Comparison of ENCODE assay signal across 28 cellular contexts in the genomic region with DNA sequence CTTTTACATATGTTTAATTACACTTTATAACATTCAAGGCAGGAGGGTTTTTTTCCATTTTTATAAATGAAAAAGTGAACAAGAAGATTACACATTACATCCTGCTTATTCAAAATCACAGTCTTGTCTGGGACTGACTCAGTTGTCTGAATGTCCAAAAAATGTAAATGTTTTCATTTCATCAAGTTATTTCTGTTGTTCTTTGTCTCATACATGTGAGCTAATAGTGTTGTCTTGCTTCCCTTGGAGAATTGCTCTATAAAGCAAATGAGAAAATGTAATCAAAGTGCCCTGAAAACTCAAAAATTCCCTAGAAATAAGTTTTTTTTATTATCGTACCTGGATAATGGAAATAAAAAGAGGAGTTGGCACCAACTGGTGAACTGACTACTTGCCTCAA.
"Had no signal": no experiment of that assay in that cellular context is flagged by ENCODE, and none has a peak within 500 bp of the region (broad histone marks: within the 10 kb centered on the region; RNA-seq: fewer than 3 reads in every experiment).

No MANE protein-coding gene starts in this region.

- H3K27ac ChIP-seq: adrenal gland, esophagus muscularis mucosa, heart left ventricle, VCaP had no signal

- H3K36me3 ChIP-seq: adrenal gland, esophagus muscularis mucosa, heart left ventricle had no signal

- H3K27me3 ChIP-seq: adrenal gland, body of pancreas, esophagus muscularis mucosa, heart left ventricle had no signal

- H3K4me1 ChIP-seq: adrenal gland, esophagus muscularis mucosa had no signal

- ATAC-seq: activated CD8-positive, alpha-beta memory T cell treated with anti-CD3 and anti-CD28 coated beads, Interleukin-2, amount 10 ng/mL, durations not matched to agents 7 days and 5 days; activated CD8-positive, alpha-beta T cell treated with anti-CD3 and anti-CD28 coated beads, Interleukin-2, amount 10 ng/mL, durations not matched to agents 7 days and 5 days; activated naive CD8-positive, alpha-beta T cell treated with anti-CD3 and anti-CD28 coated beads, Interleukin-2, amount 50 U/mL, for 24 hours; effector memory CD8-positive, alpha-beta T cell; heart left ventricle; WTC11 had no signal

- H3K4me3 ChIP-seq: adrenal gland, body of pancreas, esophagus muscularis mucosa, heart left ventricle had no signal

- H3K9me3 ChIP-seq: adrenal gland, body of pancreas had no signal

- DNase-seq: activated CD4-positive, alpha-beta memory T cell treated with anti-CD3 and anti-CD28 coated beads for 36 hours; activated CD4-positive, alpha-beta T cell treated with anti-CD3 and anti-CD28 coated beads for 1 hour; activated CD4-positive, alpha-beta T cell treated with anti-CD3 and anti-CD28 coated beads for 48 hours; activated CD8-positive, alpha-beta memory T cell treated with anti-CD3 and anti-CD28 coated beads, Interleukin-2, amount 10 ng/mL, durations not matched to agents 7 days and 5 days; activated CD8-positive, alpha-beta memory T cell treated with anti-CD3 and anti-CD28 coated beads, Interleukin-2, amount 50 U/mL, for 4 hours; activated CD8-positive, alpha-beta T cell treated with anti-CD3 and anti-CD28 coated beads, Interleukin-2, amount 10 ng/mL, durations not matched to agents 7 days and 5 days; activated effector memory CD4-positive, alpha-beta T cell treated with anti-CD3 and anti-CD28 coated beads, Interleukin-2, amount 50 U/mL, for 16 hours; activated naive CD4-positive, alpha-beta T cell treated with anti-CD3 and anti-CD28 coated beads for 36 hours; activated naive CD8-positive, alpha-beta T cell treated with anti-CD3 and anti-CD28 coated beads for 36 hours; activated naive CD8-positive, alpha-beta T cell treated with anti-CD3 and anti-CD28 coated beads, Interleukin-2, amount 50 U/mL, for 24 hours; activated T-cell treated with anti-CD3 and anti-CD28 coated beads, Interleukin-2, amount 50 U/mL, for 1 hour; activated T-cell treated with anti-CD3 and anti-CD28 coated beads, Interleukin-2, amount 50 U/mL, for 48 hours; adrenal gland; amygdala; aorta; caudate nucleus; cortex of kidney; dermis blood vessel endothelial cell; effector CD4-positive, alpha-beta T cell; effector memory CD8-positive, alpha-beta T cell; erythroblast; glutamatergic neuron; heart left ventricle; T-helper 2 cell had no signal
